In the genomic region with DNA sequence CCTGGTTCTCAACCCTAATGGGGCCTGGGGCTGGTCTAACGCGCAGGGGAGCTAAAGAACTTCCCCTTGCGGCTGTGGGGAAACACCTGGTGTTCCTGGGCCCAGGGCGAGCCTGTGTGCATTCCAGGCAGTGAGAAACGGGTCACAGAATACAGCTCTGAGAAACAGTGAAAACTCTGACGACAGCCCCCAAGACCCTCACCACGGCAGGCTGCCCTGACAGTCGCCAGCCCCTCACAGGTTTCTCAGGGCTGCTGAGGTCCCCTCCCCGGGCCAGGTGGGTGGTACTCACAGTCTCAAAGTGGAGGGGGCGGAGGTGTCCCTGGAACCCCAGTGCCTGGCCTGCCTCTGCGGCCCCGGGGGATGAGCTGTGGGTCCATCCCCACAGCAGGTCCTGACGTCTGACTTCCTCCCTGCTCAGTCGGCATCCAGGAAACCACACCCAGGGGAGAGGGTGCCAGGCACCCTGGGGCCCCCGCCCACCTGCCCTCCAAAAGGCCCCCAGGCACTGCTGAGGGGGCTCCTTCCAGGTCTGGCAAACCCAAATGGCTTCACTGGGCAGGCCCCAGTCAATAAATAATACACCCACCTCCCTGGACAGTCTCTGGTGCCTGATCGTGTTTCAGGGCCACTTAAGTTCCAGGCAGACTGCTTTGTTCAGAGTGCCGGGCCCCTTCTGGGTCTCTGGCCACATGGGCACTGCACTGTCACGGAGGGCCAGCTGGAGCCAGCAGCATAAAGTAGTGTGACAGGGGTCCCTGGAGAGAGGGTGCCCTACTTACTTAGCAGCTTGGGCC, we compare ENCODE assay signal across 8 cellular contexts. TPM values are rescaled to one million over a fixed set of nuclear protein-coding genes. Genes with fewer than 3 reads are reported as not detected.
DNase-seq lines count a peak whose midpoint lies in the region; ATAC-seq, FAIRE-seq and TF ChIP-seq lines count a peak whose summit lies in the region.

No MANE protein-coding gene starts in this region.

- H3K9me3 ChIP-seq in CD4-positive, alpha-beta memory T cell (ENCODE audit: control insufficient read depth in 1 of 2, low read length in 2 of 2): no peaks in the 10 kb centered on the region

- peak; percentile 19 for ATAC-seq in HG02798 (IDR thresholded peaks at IDR 0.05; ENCODE audit: poor library complexity, unreplicated experiment)

- intact Hi-C loops in CD4-positive, alpha-beta memory T cell (cut with micrococcal nuclease): loop anchor here (1.0 to 10.0 kb wide), 4 partner anchors 21 to 639 kb away; no protein-coding TSS in a partner anchor

- peaks cover 63% of the 10 kb centered on the region for H3K4me1 ChIP-seq in CD4-positive, alpha-beta memory T cell (ENCODE audit: insufficient read depth, low read length)

- FAIRE-seq in RCC 7860 (lab: Jason Lieb, UNC): no peak

- CTCF ChIA-PET in CD4-positive, alpha-beta memory T cell (lab: Charles Lee; ENCODE audit: partially characterized antibody): interaction anchor here (0.8 to 14.9 kb wide), 6 partner anchors 17 to 437 kb away, joined by 3 to 170 read pairs (median 4); a partner anchor contains a TSS

- POLR2A ChIA-PET in CD4-positive, alpha-beta memory T cell (lab: Charles Lee; ENCODE audit: partially characterized antibody): interaction anchor here (0.8 to 13.5 kb wide), 18 partner anchors 10 to 1417 kb away, joined by 3 to 171 read pairs (median 4); a partner anchor contains a TSS

- H3K36me3 ChIP-seq in CD4-positive, alpha-beta memory T cell (ENCODE audit: insufficient read depth, low read length): no peaks in the 10 kb centered on the region

- H3K4me1 Mint-ChIP-seq in CD4-positive, alpha-beta memory T cell: peaks cover 44 to 68% (median 50%) of the 10 kb centered on the region in 4 donors

- H3K27me3 Mint-ChIP-seq in CD4-positive, alpha-beta memory T cell: no peaks in the 10 kb centered on the region

- DNase-seq in CD4-positive, alpha-beta memory T cell: peak; percentile 74 to 81 (median 79)
- peak; percentile 32 for DNase-seq in activated CD4-positive, alpha-beta T cell treated with anti-CD3 and anti-CD28 coated beads for 1 hour
- DNase-seq in erythroblast (lab: John Stamatoyannopoulos, UW): peak; percentile 26 to 39
- DNase-seq in stimulated activated CD4-positive, alpha-beta T cell treated with anti-CD3 and anti-CD28 coated beads, Interleukin-4, amount 100 ng/mL, for 4 hours: peak; percentile 47 to 50
- no peak for DNase-seq in RCC 7860 (ENCODE audit: low spot score)
- DNase-seq in amniotic stem cell (lab: John Stamatoyannopoulos, UW): no peak
- DNase-seq in cerebellar nuclear complex (lab: John Stamatoyannopoulos, UW): no peak

- H3K27ac ChIP-seq in CD4-positive, alpha-beta memory T cell (ENCODE audit: low read depth, low read length): peak overlapping the region; percentile 99

- peak overlapping the region; percentile 63 to 70 for H3K4me3 ChIP-seq in CD4-positive, alpha-beta memory T cell (ENCODE audit: low read length in 2 of 2)

- H3K9me3 Mint-ChIP-seq in CD4-positive, alpha-beta memory T cell: no peaks in the 10 kb centered on the region

- peak overlapping the region; percentile 90 to 100 (median 100) for H3K27ac Mint-ChIP-seq in CD4-positive, alpha-beta memory T cell

- peak overlapping the region; percentile 79 to 95 (median 92) for H3K4me3 Mint-ChIP-seq in CD4-positive, alpha-beta memory T cell

- H3K36me3 Mint-ChIP-seq in CD4-positive, alpha-beta memory T cell: peaks cover 0 to 18% of the 10 kb centered on the region in 2 donors

- no peaks in the 10 kb centered on the region for H3K27me3 ChIP-seq in CD4-positive, alpha-beta memory T cell (ENCODE audit: insufficient read depth, low read length)

- peak; percentile 62 for TF ChIP-seq POLR2A in erythroblast (IDR thresholded peaks at IDR 0.05; ENCODE audit: low read length)

RNA-seq across cellular contexts. Expression of a gene that starts 57.7 kb away (rescaled TPM):
- total RNA-seq in CD4-positive, alpha-beta memory T cell: 10 to 100 TPM; 79.3 to 82.0 TPM
- polyA plus RNA-seq in CD4-positive, alpha-beta memory T cell: 10 to 100 TPM; 11.9 to 45.3 TPM

Comparison
In these comparisons a context has a peak if more than half of its experiments do, and no peak if none do; other contexts are left out.
1. DNase-seq: peak in CD4-positive, alpha-beta memory T cell (5 of 5), activated CD4-positive, alpha-beta T cell treated with anti-CD3 and anti-CD28 coated beads for 1 hour (single experiment), erythroblast (2 of 2) and stimulated activated CD4-positive, alpha-beta T cell treated with anti-CD3 and anti-CD28 coated beads, Interleukin-4, amount 100 ng/mL, for 4 hours (2 of 2); none in RCC 7860 (single experiment), amniotic stem cell (single experiment) and cerebellar nuclear complex (0 of 2).